In genomic region chr1:84583648-84584047, GRCh38 we compare ENCODE assay signal across 1 cellular context.
TF ChIP-seq lines count a peak whose summit lies in the region.

No MANE protein-coding gene starts in this region.

TF ChIP-seq in WTC11, 78 proteins besides CTCF, POLR2A, EP300 and RAD21 (continued from another document):
- TF ChIP-seq PRDM15 (CRISPR knock-in tag; IDR thresholded peaks at IDR 0.05): no peak
- no peak for TF ChIP-seq ZNF232 (CRISPR knock-in tag; IDR thresholded peaks at IDR 0.05)
- TF ChIP-seq ARID4B (CRISPR knock-in tag; IDR thresholded peaks at IDR 0.05; ENCODE audit: borderline replicate concordance): no peak
- TF ChIP-seq CDX4 (CRISPR knock-in tag; IDR thresholded peaks at IDR 0.05; ENCODE audit: borderline replicate concordance): no peak
- TF ChIP-seq JAZF1 (CRISPR knock-in tag; IDR thresholded peaks at IDR 0.05): no peak
- TF ChIP-seq CREM (CRISPR knock-in tag; IDR thresholded peaks at IDR 0.05): no peak
- TF ChIP-seq ZMAT4 (CRISPR knock-in tag; IDR thresholded peaks at IDR 0.05): no peak
- TF ChIP-seq FOXK1 (CRISPR knock-in tag; IDR thresholded peaks at IDR 0.05): no peak
- no peak for TF ChIP-seq NFYB (CRISPR knock-in tag; conservative IDR thresholded peaks at IDR 0.05; ENCODE audit: low read depth)
